In genomic region chr1:1658583-1659549, GRCh38 we compare ENCODE assay signal across 1 cellular context.
A peak's percentile ranks its signal among the peaks of the same experiment; 100 is the strongest.
TF ChIP-seq lines count a peak whose summit lies in the region.
"Not testable (repeated sequence)": the region's sequence is repeated elsewhere in the genome, so short reads cannot be mapped to it uniquely, and the experiment has no call there.

Gene CDK11B, minus strand, starts transcription at chr1:1659004. Its CDS starts 1,519 bp downstream, at chr1:1657485.

TF ChIP-seq in K562, 482 proteins besides CTCF, POLR2A, EP300 and RAD21 (continued from another document and continues in another):
- TF ChIP-seq ZBTB33 (CRISPR knock-in tag; IDR thresholded peaks at IDR 0.05): peak; percentile 80
- peak; percentile 53 to 64; a peak in 3 of 4 replicates for TF ChIP-seq MAZ (CRISPR knock-in tag; conservative IDR thresholded peaks at IDR 0.05 in 1 of 2, IDR thresholded peaks at IDR 0.05 in 1 of 2)
- TF ChIP-seq ARID3B (CRISPR knock-in tag; IDR thresholded peaks at IDR 0.05; ENCODE audit: borderline replicate concordance): 0 out of 2 replicates have a peak, but pooled peaks have one; percentile 23
- peak; percentile 58 for TF ChIP-seq EGR1 (conservative IDR thresholded peaks at IDR 0.05)
- TF ChIP-seq PHF20 (IDR thresholded peaks at IDR 0.05; ENCODE audit: partially characterized antibody): peak; percentile 98
- TF ChIP-seq NFE2 (IDR thresholded peaks at IDR 0.05; ENCODE audit: low read depth): peak; percentile 68
- TF ChIP-seq NR2C2 (CRISPR knock-in tag; IDR thresholded peaks at IDR 0.05): peak; percentile 86
- peak; percentile 93 for TF ChIP-seq NR2C2 (tag; IDR thresholded peaks at IDR 0.05)
- 0 out of 2 replicates have a peak, but pooled peaks have one; percentile 29 for TF ChIP-seq RREB1 (CRISPR knock-in tag; IDR thresholded peaks at IDR 0.05)
- 0 out of 2 replicates have a peak, but pooled peaks have one; percentile 61 for TF ChIP-seq LCOR (CRISPR knock-in tag; IDR thresholded peaks at IDR 0.05)
- peak in 1 of 2 experiments; percentile 23 for TF ChIP-seq NCOA2 (IDR thresholded peaks at IDR 0.05; ENCODE audit: partially characterized antibody in 2 of 2)
- TF ChIP-seq EP400 (IDR thresholded peaks at IDR 0.05): peak; percentile 94
- TF ChIP-seq MLLT1 (IDR thresholded peaks at IDR 0.05): peak in 1 of 2 experiments; percentile 91; a peak in 2 of 4 replicates
- TF ChIP-seq NR2C1 (IDR thresholded peaks at IDR 0.05): peak; percentile 88
- peak; percentile 94 for TF ChIP-seq NR2C1 (tag; IDR thresholded peaks at IDR 0.05)
- 0 out of 2 replicates have a peak, but pooled peaks have one; percentile 8 for TF ChIP-seq TEAD4 (IDR thresholded peaks at IDR 0.05; ENCODE audit: low read length)
- TF ChIP-seq TEAD4 (CRISPR knock-in tag; IDR thresholded peaks at IDR 0.05; ENCODE audit: borderline replicate concordance): not testable (repeated sequence)
- peak; percentile 83 for TF ChIP-seq L3MBTL2 (IDR thresholded peaks at IDR 0.05)
- TF ChIP-seq SIN3B (IDR thresholded peaks at IDR 0.05; ENCODE audit: low read depth): peak; percentile 99
- TF ChIP-seq KDM4B (IDR thresholded peaks at IDR 0.05; ENCODE audit: borderline replicate concordance in 2 of 2, low read depth in 1 of 2): 0 out of 4 replicates have a peak, but pooled peaks of 1 of the 2 experiments have one; percentile 31
- peak; percentile 95 for TF ChIP-seq ATF7 (IDR thresholded peaks at IDR 0.05)
- peak; percentile 41; the same call in 1 of the 2 replicates for TF ChIP-seq GMEB1 (CRISPR knock-in tag; IDR thresholded peaks at IDR 0.05)
- TF ChIP-seq MEIS2 (IDR thresholded peaks at IDR 0.05; ENCODE audit: partially characterized antibody): peak; percentile 40
- peak; percentile 57; the same call in 1 of the 2 replicates for TF ChIP-seq ETS1 (conservative IDR thresholded peaks at IDR 0.05; ENCODE audit: control insufficient read depth, low read depth, low read length)
- peak; percentile 95 for TF ChIP-seq NKRF (IDR thresholded peaks at IDR 0.05; ENCODE audit: borderline replicate concordance)
- peak; percentile 97 for TF ChIP-seq GABPB1 (CRISPR knock-in tag; IDR thresholded peaks at IDR 0.05)
- peak; percentile 33; the same call in 1 of the 2 replicates for TF ChIP-seq PKNOX1 (IDR thresholded peaks at IDR 0.05)
- 0 out of 3 replicates have a peak, but pooled peaks of 1 of the 2 experiments have one; percentile 47 for TF ChIP-seq CBX3 (IDR thresholded peaks at IDR 0.05; ENCODE audit: borderline replicate concordance in 1 of 2, low read length in 2 of 2)
- peak; percentile 32 for TF ChIP-seq MAFF (IDR thresholded peaks at IDR 0.05; ENCODE audit: low read length)
- TF ChIP-seq C11orf30 (IDR thresholded peaks at IDR 0.05; ENCODE audit: low read depth): peak; percentile 100
- peak; percentile 85; the same call in 1 of the 2 replicates for TF ChIP-seq STAT6 (CRISPR knock-in tag; IDR thresholded peaks at IDR 0.05)
- peak; percentile 41; the same call in 1 of the 2 replicates for TF ChIP-seq ZNF212 (CRISPR knock-in tag; IDR thresholded peaks at IDR 0.05)
- peak; percentile 84 to 88; a peak in 3 of 4 replicates for TF ChIP-seq SIN3A (IDR thresholded peaks at IDR 0.05; ENCODE audit: borderline replicate concordance in 2 of 2, control insufficient read depth in 1 of 2, low read depth in 2 of 2, low read length in 2 of 2)
- TF ChIP-seq CXXC5 (CRISPR knock-in tag; IDR thresholded peaks at IDR 0.05): peak; percentile 96
- peak in 1 of 2 experiments; percentile 9 for TF ChIP-seq E2F6 (IDR thresholded peaks at IDR 0.05; ENCODE audit: borderline replicate concordance in 1 of 2, extremely low read depth in 1 of 2, insufficient read depth in 1 of 2, insufficient read length in 1 of 2, low read depth in 1 of 2, low read length in 1 of 2, poor library complexity in 1 of 2, severe bottlenecking in 1 of 2)
- peak in 1 of 2 experiments; percentile 89; a peak in 2 of 4 replicates for TF ChIP-seq TEAD1 (CRISPR knock-in tag; IDR thresholded peaks at IDR 0.05)
